22 cellular contexts compared by ENCODE assay signal in genomic region chr2:220553150-220553549, GRCh38.
"Had no signal": no experiment of that assay in that cellular context is flagged by ENCODE, and none has a peak within 500 bp of the region (broad histone marks: within the 10 kb centered on the region; RNA-seq: fewer than 3 reads in every experiment).

No MANE protein-coding gene starts in this region.

- H3K36me3 ChIP-seq: neural progenitor cell, upper lobe of left lung had no signal

- H3K9ac ChIP-seq: neural progenitor cell had no signal

- DNase-seq: activated B cell treated with CpG ODN at 0.5 μM for 24 hours; activated CD4-positive, alpha-beta memory T cell treated with anti-CD3 and anti-CD28 coated beads, Interleukin-2, amount 10 ng/mL, durations not matched to agents 7 days and 5 days; activated CD4-positive, alpha-beta T cell treated with anti-CD3 and anti-CD28 coated beads for 48 hours; activated naive CD4-positive, alpha-beta T cell treated with anti-CD3 and anti-CD28 coated beads for 36 hours; activated naive CD8-positive, alpha-beta T cell treated with anti-CD3 and anti-CD28 coated beads, Interleukin-2, amount 50 U/mL, for 24 hours; activated T-cell treated with anti-CD3 and anti-CD28 coated beads, Interleukin-2, amount 50 U/mL, for 4 hours; aorta; effector memory CD8-positive, alpha-beta T cell; foreskin keratinocyte; glutamatergic neuron; hypothalamus; mammary epithelial cell; naive B cell; small intestine; stimulated activated CD4-positive, alpha-beta T cell treated with anti-CD3 and anti-CD28 coated beads, Interleukin-4, amount 100 ng/mL, for 1 hour; T-cell; testis; upper lobe of left lung had no signal

- H3K27me3 ChIP-seq: foreskin keratinocyte, neural progenitor cell, testis, upper lobe of left lung had no signal

- H3K4me3 ChIP-seq: neural progenitor cell, testis, upper lobe of left lung had no signal

- H3K9me3 ChIP-seq: testis, upper lobe of left lung had no signal

- H3K27ac ChIP-seq: foreskin keratinocyte, neural progenitor cell, testis, upper lobe of left lung had no signal

- H3K4me2 ChIP-seq: neural progenitor cell had no signal

- ATAC-seq: activated naive CD8-positive, alpha-beta T cell treated with anti-CD3 and anti-CD28 coated beads, Interleukin-2, amount 50 U/mL, for 24 hours; activated T-cell treated with anti-CD3 and anti-CD28 coated beads, Interleukin-2, amount 50 U/mL, for 4 hours; effector memory CD8-positive, alpha-beta T cell; foreskin keratinocyte; left lobe of liver; SK-N-SH treated with all-trans-retinoic acid at 6 μM for 48 hours; stimulated activated memory B cell treated with anti-CD40 and anti-IgM and Interleukin-4, amounts not matched to agents 10 μg/mL and 1 μg/mL and 100 μg/mL, for 72 hours; T-cell had no signal

- H3K4me1 ChIP-seq: neural progenitor cell, testis, upper lobe of left lung had no signal
